Comparison of ENCODE assay signal across 2 cellular contexts in genomic region chr3:50811893-50812292, GRCh38.
TF ChIP-seq lines count a peak whose summit lies in the region.

No MANE protein-coding gene starts in this region.

TF ChIP-seq in HEK293, 187 proteins besides CTCF, POLR2A, EP300 and RAD21:
- TF ChIP-seq SCRT2 (tag by site-specific recombination; IDR thresholded peaks at IDR 0.05) (peak; percentile 43), ZNF155 (tag by site-specific recombination; IDR thresholded peaks at IDR 0.05) (no peak)

TF ChIP-seq in H1, 55 proteins besides CTCF, POLR2A, EP300 and RAD21:
- TF ChIP-seq ASH2L (IDR thresholded peaks at IDR 0.05; ENCODE audit: low read length) (no peak), EZH2 (IDR thresholded peaks at IDR 0.05; ENCODE audit: low read depth, low read length, severe bottlenecking) (no peak)
TF ChIP-seq in H1: peak in this region for 0.
